In the genomic region with DNA sequence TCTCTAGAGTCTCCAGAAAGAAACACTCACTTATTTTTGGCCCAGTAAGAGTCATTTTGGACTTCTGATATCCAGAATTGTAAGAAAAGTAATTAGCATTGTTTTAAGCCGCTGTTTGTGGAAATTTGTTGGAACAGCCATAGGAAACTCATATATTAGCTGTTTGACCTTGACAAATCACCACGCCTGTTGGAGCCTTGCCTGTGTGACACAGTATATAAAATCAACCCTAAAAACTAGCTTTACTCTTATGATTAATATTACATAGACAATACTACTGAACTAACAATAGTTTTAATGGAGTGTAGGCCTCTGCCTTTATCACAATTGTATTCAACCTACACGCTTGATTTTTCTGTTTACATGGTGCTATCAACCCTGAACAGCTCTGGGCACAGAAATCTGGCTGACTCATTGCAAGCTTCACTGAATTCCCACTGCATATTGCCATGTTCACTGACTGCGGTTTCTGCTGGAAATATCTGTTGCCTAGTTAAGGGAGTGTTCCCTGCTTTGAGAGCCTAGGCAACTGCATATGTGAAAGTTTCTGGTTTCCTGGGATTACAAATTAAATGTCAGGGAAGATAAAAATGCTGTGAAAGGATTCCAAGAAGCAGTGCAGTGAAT, we compare ENCODE assay signal across 1 cellular context.
TF ChIP-seq lines count a peak whose summit lies in the region.

No MANE protein-coding gene starts in this region.

TF ChIP-seq in IMR-90, 13 proteins besides CTCF, POLR2A, EP300 and RAD21 (continued from another document):
- TF ChIP-seq, protein P1, sequence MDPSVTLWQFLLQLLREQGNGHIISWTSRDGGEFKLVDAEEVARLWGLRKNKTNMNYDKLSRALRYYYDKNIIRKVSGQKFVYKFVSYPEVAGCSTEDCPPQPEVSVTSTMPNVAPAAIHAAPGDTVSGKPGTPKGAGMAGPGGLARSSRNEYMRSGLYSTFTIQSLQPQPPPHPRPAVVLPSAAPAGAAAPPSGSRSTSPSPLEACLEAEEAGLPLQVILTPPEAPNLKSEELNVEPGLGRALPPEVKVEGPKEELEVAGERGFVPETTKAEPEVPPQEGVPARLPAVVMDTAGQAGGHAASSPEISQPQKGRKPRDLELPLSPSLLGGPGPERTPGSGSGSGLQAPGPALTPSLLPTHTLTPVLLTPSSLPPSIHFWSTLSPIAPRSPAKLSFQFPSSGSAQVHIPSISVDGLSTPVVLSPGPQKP (IDR thresholded peaks at IDR 0.05; ENCODE audit: borderline replicate concordance, low read depth, low read length): no peak
- TF ChIP-seq MAZ (IDR thresholded peaks at IDR 0.05; ENCODE audit: borderline replicate concordance, low read depth, low read length) (no peak), MXI1 (IDR thresholded peaks at IDR 0.05; ENCODE audit: borderline replicate concordance, low read depth, low read length) (no peak), MAFK (IDR thresholded peaks at IDR 0.05; ENCODE audit: low read depth, low read length) (no peak)
